In genomic region chr7:98211676-98212531, GRCh38 we compare ENCODE assay signal across 9 cellular contexts. TPM values are rescaled to one million over a fixed set of nuclear protein-coding genes. Genes with fewer than 3 reads are reported as not detected.
A peak's percentile ranks its signal among the peaks of the same experiment; 100 is the strongest.
DNase-seq lines count a peak whose midpoint lies in the region; ATAC-seq and TF ChIP-seq lines count a peak whose summit lies in the region.
"Had no signal": no experiment of that assay in that cellular context is flagged by ENCODE, and none has a peak within 500 bp of the region (broad histone marks: within the 10 kb centered on the region; RNA-seq: fewer than 3 reads in every experiment).

No MANE protein-coding gene starts in this region.

- H3K9ac ChIP-seq in duodenal mucosa (ENCODE audit: low read depth in 1 of 2, low read length in 2 of 2) (peak overlapping the region; percentile 15 to 38), neural progenitor cell (no peak overlapping the region)

- TF ChIP-seq CTCF in LNCaP clone FGC (IDR thresholded peaks at IDR 0.05; ENCODE audit: control insufficient read depth, extremely low read depth, insufficient read depth), result no peak
- TF ChIP-seq CTCF in neural progenitor cell (IDR thresholded peaks at IDR 0.05), result no peak

- peak overlapping the region in 3 of 8 donors; percentile 39 to 55 (median 42) for H3K27ac Mint-ChIP-seq in CD8-positive, alpha-beta memory T cell
- no peak overlapping the region for H3K27ac Mint-ChIP-seq in neural progenitor cell

- POLR2A ChIA-PET in CD8-positive, alpha-beta memory T cell (lab: Charles Lee), result interaction anchor here (0.9 to 1.0 kb wide), 2 partner anchors 9 kb away, joined by 3 to 5 read pairs; no protein-coding TSS in a partner anchor

- DNase-seq in CD8-positive, alpha-beta memory T cell, result peak in 1 of 5 donors; percentile 41
- DNase-seq in LNCaP clone FGC (ENCODE audit: low read depth) (no peak), neural progenitor cell (ENCODE audit: low spot score) (peak; percentile 33), G401 (ENCODE audit: low spot score) (no peak)

- no peaks in the 10 kb centered on the region for H3K79me2 ChIP-seq in neural progenitor cell (ENCODE audit: low read depth)

- peaks cover 4% of the 10 kb centered on the region for H3K36me3 ChIP-seq in CD8-positive, alpha-beta memory T cell (ENCODE audit: insufficient read depth, low read length)
- H3K36me3 ChIP-seq in duodenal mucosa (ENCODE audit: control insufficient read depth in 1 of 2, insufficient read depth in 2 of 2, low read length in 2 of 2) (peaks cover 3 to 4% of the 10 kb centered on the region in 2 donors), neural progenitor cell (no peaks in the 10 kb centered on the region)

- no peak overlapping the region for H3K4me3 ChIP-seq in CD8-positive, alpha-beta memory T cell (ENCODE audit: low read length)
- H3K4me3 ChIP-seq in LNCaP clone FGC (ENCODE audit: low read depth, low read length), result peak overlapping the region; percentile 71
- H3K4me3 ChIP-seq in duodenal mucosa (ENCODE audit: low read depth in 1 of 2, low read length in 2 of 2), result peak overlapping the region; percentile 31 to 65
- peak overlapping the region; percentile 42 for H3K4me3 ChIP-seq in neural progenitor cell

- H3K9me3 ChIP-seq in CD8-positive, alpha-beta memory T cell (ENCODE audit: low read length), result no peaks in the 10 kb centered on the region
- H3K9me3 ChIP-seq in duodenal mucosa (ENCODE audit: control insufficient read depth in 1 of 2, low read length in 2 of 2) (no peaks in the 10 kb centered on the region), neural progenitor cell (ENCODE audit: low read depth) (no peaks in the 10 kb centered on the region)

- H3K27me3 ChIP-seq in CD8-positive, alpha-beta memory T cell (ENCODE audit: insufficient read depth, low read length, poor library complexity, severe bottlenecking), result no peaks in the 10 kb centered on the region
- H3K27me3 ChIP-seq in duodenal mucosa (ENCODE audit: control insufficient read depth in 1 of 2, insufficient read depth in 2 of 2, low read length in 2 of 2) (no peaks in the 10 kb centered on the region), neural progenitor cell (no peaks in the 10 kb centered on the region)

- peaks cover 3 to 11% (median 4%) of the 10 kb centered on the region in 3 donors for H3K4me1 Mint-ChIP-seq in CD8-positive, alpha-beta memory T cell
- H3K4me1 Mint-ChIP-seq in neural progenitor cell, result peaks cover 4% of the 10 kb centered on the region

- H3F3A ChIP-seq in neural progenitor cell (ENCODE audit: low read depth), result peaks cover 14% of the 10 kb centered on the region

- H3K36me3 Mint-ChIP-seq in CD8-positive, alpha-beta memory T cell, result peaks cover 0 to 27% (median 6%) of the 10 kb centered on the region in 3 donors
- peaks cover 8% of the 10 kb centered on the region for H3K36me3 Mint-ChIP-seq in neural progenitor cell

- no peaks in the 10 kb centered on the region for H4K20me1 ChIP-seq in neural progenitor cell (ENCODE audit: low read depth)

- H3K4me2 ChIP-seq in neural progenitor cell, result peak overlapping the region; percentile 75

- no peak for ATAC-seq in GM18907 (IDR thresholded peaks at IDR 0.05; ENCODE audit: unreplicated experiment)
- ATAC-seq in HG02623 (IDR thresholded peaks at IDR 0.05; ENCODE audit: unreplicated experiment), result no peak
- no peak for ATAC-seq in HG03196 (IDR thresholded peaks at IDR 0.05; ENCODE audit: unreplicated experiment)

- CTCF ChIA-PET in CD8-positive, alpha-beta memory T cell (lab: Charles Lee), result interaction anchor here (1.1 to 1.3 kb wide), 2 partner anchors 9 to 19 kb away, joined by 3 read pairs; no protein-coding TSS in a partner anchor

- in situ Hi-C loops in G401 (cut with HindIII; ENCODE audit: low sequenced_read_pairs), result no loop called here

- H3K27ac ChIP-seq in CD8-positive, alpha-beta memory T cell (ENCODE audit: low read depth, low read length), result no peak overlapping the region
- H3K27ac ChIP-seq in duodenal mucosa (ENCODE audit: low read depth, low read length) (no peak overlapping the region), neural progenitor cell (no peak overlapping the region)

- H3K4me3 Mint-ChIP-seq in CD8-positive, alpha-beta memory T cell, result peak overlapping the region in 6 of 7 donors; percentile 34 to 80 (median 60)
- H3K4me3 Mint-ChIP-seq in neural progenitor cell, result peak overlapping the region; percentile 76

- H3K9me3 Mint-ChIP-seq in CD8-positive, alpha-beta memory T cell, result no peaks in the 10 kb centered on the region
- no peaks in the 10 kb centered on the region for H3K9me3 Mint-ChIP-seq in neural progenitor cell

- no peak overlapping the region for H2AFZ ChIP-seq in neural progenitor cell (replicated peaks)

- H3K27me3 Mint-ChIP-seq in CD8-positive, alpha-beta memory T cell, result no peaks in the 10 kb centered on the region
- no peaks in the 10 kb centered on the region for H3K27me3 Mint-ChIP-seq in neural progenitor cell (ENCODE audit: insufficient read depth, low read depth)

- no peaks in the 10 kb centered on the region for H3K4me1 ChIP-seq in CD8-positive, alpha-beta memory T cell (ENCODE audit: insufficient read depth, low read length)
- peaks cover 3 to 4% of the 10 kb centered on the region in 2 donors for H3K4me1 ChIP-seq in duodenal mucosa (ENCODE audit: control insufficient read depth in 1 of 2, insufficient read depth in 2 of 2, low read length in 2 of 2)
- H3K4me1 ChIP-seq in neural progenitor cell, result no peaks in the 10 kb centered on the region

RNA-seq across cellular contexts. Expression of gene BHLHA15, which starts 0.7 kb away (rescaled TPM):
- total RNA-seq in CD8-positive, alpha-beta memory T cell, result not detected
- not detected for polyA plus RNA-seq in CD8-positive, alpha-beta memory T cell
- 0.69 and 4.8 TPM in 2 replicates for total RNA-seq in neural progenitor cell (ENCODE audit: low replicate concordance)
- 0.37 TPM in 1 of 2 replicates, not detected in the other for total RNA-seq in G401 (2014; rRNA removed; shearing (Covaris generic))
- total RNA-seq: LHCN-M2 had no signal

RNA-seq across cellular contexts. Expression of gene TECPR1, which starts 40.1 kb away (rescaled TPM):
- total RNA-seq in CD8-positive, alpha-beta memory T cell, result 10 to 100 TPM; 33.7 to 34.2 TPM
- polyA plus RNA-seq in CD8-positive, alpha-beta memory T cell, result 22.7 TPM
- 10.8 and 27.8 TPM in 2 replicates for total RNA-seq in neural progenitor cell (ENCODE audit: low replicate concordance)
- total RNA-seq in G401 (2014; rRNA removed; shearing (Covaris generic)), result 13.6 and 53.5 TPM in 2 replicates
